Comparison of ENCODE assay signal across 20 cellular contexts in the genomic region with DNA sequence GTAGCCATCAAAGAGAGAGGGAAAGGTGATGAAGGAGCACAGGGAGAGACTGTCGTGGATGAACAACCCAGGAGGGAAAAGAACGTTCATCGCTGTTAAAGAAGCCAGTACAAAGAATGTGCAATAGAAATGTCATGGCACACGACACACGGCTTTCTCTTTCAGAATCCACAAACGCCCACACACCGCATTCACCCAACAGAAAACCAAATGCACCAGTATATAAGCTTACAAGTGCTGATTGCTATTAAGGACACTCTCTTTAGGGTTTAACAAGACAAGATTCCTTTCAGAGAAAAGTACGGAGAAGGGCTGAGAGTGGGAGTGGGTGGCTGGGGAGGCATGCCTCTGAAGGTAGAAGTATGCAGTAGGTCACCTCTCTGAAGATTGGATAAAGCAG.
"Had no signal": no experiment of that assay in that cellular context is flagged by ENCODE, and none has a peak within 500 bp of the region (broad histone marks: within the 10 kb centered on the region; RNA-seq: fewer than 3 reads in every experiment).

No MANE protein-coding gene starts in this region.

- H3K4me3 Mint-ChIP-seq: activated naive CD4-positive, alpha-beta T cell treated with anti-CD3 and anti-CD28 coated beads, Interleukin-2, amount 10 ng/mL, durations not matched to agents 7 days and 5 days; activated T-cell treated with anti-CD3 and anti-CD28 coated beads, Interleukin-2, amount 50 U/mL, for 4 hours; memory B cell; naive thymus-derived CD4-positive, alpha-beta T cell; neural crest cell; T-helper 17 cell; type B pancreatic cell had no signal

- H3K27ac Mint-ChIP-seq: activated naive CD4-positive, alpha-beta T cell treated with anti-CD3 and anti-CD28 coated beads, Interleukin-2, amount 10 ng/mL, durations not matched to agents 7 days and 5 days; memory B cell; T-helper 17 cell; type B pancreatic cell had no signal

- H3K4me1 Mint-ChIP-seq: activated naive CD4-positive, alpha-beta T cell treated with anti-CD3 and anti-CD28 coated beads, Interleukin-2, amount 10 ng/mL, durations not matched to agents 7 days and 5 days; memory B cell had no signal

- H3K9me3 Mint-ChIP-seq: activated naive CD4-positive, alpha-beta T cell treated with anti-CD3 and anti-CD28 coated beads, Interleukin-2, amount 10 ng/mL, durations not matched to agents 7 days and 5 days; activated T-cell treated with anti-CD3 and anti-CD28 coated beads, Interleukin-2, amount 50 U/mL, for 4 hours; memory B cell; neural crest cell; type B pancreatic cell had no signal

- DNase-seq: activated CD4-positive, CD25-positive, alpha-beta regulatory T cell treated with anti-CD3 and anti-CD28 coated beads, Interleukin-2, amount 50 U/mL, for 72 hours; activated gamma-delta T cell; activated naive CD4-positive, alpha-beta T cell treated with anti-CD3 and anti-CD28 coated beads, Interleukin-2, amount 10 ng/mL, durations not matched to agents 7 days and 5 days; activated T-cell treated with anti-CD3 and anti-CD28 coated beads, Interleukin-2, amount 50 U/mL, for 4 hours; effector CD8-positive, alpha-beta T cell; kidney glomerular epithelial cell; midbrain; naive thymus-derived CD4-positive, alpha-beta T cell; nucleus accumbens; pancreas; retina; stimulated activated CD4-positive, alpha-beta T cell treated with anti-CD3 and anti-CD28 coated beads, Interleukin-1b, Interleukin-23, amount 100 ng/mL, for 48 hours; stimulated activated naive CD4-positive, alpha-beta T cell treated with Interleukin-2 at 50 U/mL for 16 hours; substantia nigra; T-helper 17 cell; T1000; WERI-Rb-1 had no signal

- H3K27me3 Mint-ChIP-seq: activated naive CD4-positive, alpha-beta T cell treated with anti-CD3 and anti-CD28 coated beads, Interleukin-2, amount 10 ng/mL, durations not matched to agents 7 days and 5 days; memory B cell; naive thymus-derived CD4-positive, alpha-beta T cell; T-helper 17 cell; type B pancreatic cell had no signal
